ENCODE assay signal across 1 cellular context in the genomic region with DNA sequence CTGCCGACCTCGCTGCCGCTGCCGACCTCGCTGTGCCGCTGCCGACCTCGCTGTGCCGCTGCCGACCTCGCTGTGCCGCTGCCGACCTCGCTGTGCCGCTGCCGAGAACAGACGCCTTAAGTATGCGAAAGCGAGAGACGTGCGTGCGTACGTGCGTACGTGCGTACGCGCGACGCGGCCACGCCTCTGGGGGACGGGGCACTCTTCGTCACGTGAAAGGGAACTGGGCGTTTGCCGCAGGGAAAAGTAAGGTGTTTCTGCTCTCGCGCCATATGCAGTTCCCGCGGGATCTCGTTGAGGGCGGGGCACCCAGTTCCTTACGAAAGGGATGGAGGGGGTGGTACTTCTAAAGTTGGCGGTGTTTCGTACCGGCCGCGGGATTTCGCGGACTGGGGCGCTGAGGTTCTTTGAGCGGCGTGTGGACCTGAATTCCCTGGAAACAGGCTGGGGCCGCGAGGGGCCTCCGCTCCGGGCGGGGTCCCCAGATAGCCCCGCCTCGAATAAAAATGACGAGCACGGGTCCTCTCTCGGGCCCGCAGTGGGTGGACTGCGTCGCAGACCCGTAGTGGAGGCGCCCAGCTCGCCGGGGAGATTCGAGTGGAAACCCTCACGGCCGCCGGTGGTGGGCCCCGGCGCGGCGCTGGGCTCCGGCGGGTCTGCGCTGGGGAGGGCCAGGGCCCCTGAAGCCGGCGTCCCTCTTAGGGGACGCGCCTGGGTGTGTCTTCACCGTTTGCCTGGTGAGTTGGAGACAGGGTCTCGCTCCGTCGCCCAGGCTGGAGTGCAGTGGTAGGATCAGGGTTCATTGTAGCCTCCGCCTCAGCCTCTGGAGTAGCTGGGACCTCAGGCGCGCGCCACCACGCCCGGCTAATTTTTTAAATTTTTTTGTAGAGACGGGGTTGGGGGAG.
A peak's percentile ranks its signal among the peaks of the same experiment; 100 is the strongest.
TF ChIP-seq lines count a peak whose summit lies in the region.

TSS of gene EIF4A3 (minus strand) at position 94 of the 905 bp plus-strand sequence. CDS start 167 bp downstream, outside the sequence.

TF ChIP-seq in HEK293, 187 proteins besides CTCF, POLR2A, EP300 and RAD21 (continued from another document and continues in another):
- TF ChIP-seq, protein P1, sequence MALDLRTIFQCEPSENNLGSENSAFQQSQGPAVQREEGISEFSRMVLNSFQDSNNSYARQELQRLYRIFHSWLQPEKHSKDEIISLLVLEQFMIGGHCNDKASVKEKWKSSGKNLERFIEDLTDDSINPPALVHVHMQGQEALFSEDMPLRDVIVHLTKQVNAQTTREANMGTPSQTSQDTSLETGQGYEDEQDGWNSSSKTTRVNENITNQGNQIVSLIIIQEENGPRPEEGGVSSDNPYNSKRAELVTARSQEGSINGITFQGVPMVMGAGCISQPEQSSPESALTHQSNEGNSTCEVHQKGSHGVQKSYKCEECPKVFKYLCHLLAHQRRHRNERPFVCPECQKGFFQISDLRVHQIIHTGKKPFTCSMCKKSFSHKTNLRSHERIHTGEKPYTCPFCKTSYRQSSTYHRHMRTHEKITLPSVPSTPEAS (tag by site-specific recombination; IDR thresholded peaks at IDR 0.05), result no peak
- no peak for TF ChIP-seq ZNF830 (tag by site-specific recombination; IDR thresholded peaks at IDR 0.05; ENCODE audit: low read depth)
- TF ChIP-seq ZNF473 (tag by site-specific recombination; IDR thresholded peaks at IDR 0.05), result no peak
- TF ChIP-seq, protein P2, sequence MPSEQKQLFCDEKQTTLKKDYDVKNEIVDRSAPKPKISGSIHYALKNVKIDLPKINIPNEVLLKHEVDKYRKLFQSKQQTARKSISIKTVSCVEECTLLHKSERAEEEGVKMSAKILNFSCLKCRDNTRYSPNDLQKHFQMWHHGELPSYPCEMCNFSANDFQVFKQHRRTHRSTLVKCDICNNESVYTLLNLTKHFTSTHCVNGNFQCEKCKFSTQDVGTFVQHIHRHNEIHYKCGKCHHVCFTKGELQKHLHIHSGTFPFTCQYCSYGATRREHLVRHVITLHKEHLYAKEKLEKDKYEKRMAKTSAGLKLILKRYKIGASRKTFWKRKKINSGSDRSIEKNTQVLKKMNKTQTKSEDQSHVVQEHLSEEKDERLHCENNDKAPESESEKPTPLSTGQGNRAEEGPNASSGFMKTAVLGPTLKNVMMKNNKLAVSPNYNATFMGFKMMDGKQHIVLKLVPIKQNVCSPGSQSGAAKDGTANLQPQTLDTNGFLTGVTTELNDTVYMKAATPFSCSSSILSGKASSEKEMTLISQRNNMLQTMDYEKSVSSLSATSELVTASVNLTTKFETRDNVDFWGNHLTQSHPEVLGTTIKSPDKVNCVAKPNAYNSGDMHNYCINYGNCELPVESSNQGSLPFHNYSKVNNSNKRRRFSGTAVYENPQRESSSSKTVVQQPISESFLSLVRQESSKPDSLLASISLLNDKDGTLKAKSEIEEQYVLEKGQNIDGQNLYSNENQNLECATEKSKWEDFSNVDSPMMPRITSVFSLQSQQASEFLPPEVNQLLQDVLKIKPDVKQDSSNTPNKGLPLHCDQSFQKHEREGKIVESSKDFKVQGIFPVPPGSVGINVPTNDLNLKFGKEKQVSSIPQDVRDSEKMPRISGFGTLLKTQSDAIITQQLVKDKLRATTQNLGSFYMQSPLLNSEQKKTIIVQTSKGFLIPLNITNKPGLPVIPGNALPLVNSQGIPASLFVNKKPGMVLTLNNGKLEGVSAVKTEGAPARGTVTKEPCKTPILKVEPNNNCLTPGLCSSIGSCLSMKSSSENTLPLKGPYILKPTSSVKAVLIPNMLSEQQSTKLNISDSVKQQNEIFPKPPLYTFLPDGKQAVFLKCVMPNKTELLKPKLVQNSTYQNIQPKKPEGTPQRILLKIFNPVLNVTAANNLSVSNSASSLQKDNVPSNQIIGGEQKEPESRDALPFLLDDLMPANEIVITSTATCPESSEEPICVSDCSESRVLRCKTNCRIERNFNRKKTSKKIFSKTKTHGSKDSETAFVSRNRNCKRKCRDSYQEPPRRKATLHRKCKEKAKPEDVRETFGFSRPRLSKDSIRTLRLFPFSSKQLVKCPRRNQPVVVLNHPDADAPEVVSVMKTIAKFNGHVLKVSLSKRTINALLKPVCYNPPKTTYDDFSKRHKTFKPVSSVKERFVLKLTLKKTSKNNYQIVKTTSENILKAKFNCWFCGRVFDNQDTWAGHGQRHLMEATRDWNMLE (tag by site-specific recombination; conservative IDR thresholded peaks at IDR 0.05; ENCODE audit: low read depth), result 0 out of 2 replicates have a peak, but pooled peaks have one; percentile 39
- TF ChIP-seq ZNF211 (tag by site-specific recombination; IDR thresholded peaks at IDR 0.05; ENCODE audit: low read depth), result no peak
- TF ChIP-seq, protein P3, sequence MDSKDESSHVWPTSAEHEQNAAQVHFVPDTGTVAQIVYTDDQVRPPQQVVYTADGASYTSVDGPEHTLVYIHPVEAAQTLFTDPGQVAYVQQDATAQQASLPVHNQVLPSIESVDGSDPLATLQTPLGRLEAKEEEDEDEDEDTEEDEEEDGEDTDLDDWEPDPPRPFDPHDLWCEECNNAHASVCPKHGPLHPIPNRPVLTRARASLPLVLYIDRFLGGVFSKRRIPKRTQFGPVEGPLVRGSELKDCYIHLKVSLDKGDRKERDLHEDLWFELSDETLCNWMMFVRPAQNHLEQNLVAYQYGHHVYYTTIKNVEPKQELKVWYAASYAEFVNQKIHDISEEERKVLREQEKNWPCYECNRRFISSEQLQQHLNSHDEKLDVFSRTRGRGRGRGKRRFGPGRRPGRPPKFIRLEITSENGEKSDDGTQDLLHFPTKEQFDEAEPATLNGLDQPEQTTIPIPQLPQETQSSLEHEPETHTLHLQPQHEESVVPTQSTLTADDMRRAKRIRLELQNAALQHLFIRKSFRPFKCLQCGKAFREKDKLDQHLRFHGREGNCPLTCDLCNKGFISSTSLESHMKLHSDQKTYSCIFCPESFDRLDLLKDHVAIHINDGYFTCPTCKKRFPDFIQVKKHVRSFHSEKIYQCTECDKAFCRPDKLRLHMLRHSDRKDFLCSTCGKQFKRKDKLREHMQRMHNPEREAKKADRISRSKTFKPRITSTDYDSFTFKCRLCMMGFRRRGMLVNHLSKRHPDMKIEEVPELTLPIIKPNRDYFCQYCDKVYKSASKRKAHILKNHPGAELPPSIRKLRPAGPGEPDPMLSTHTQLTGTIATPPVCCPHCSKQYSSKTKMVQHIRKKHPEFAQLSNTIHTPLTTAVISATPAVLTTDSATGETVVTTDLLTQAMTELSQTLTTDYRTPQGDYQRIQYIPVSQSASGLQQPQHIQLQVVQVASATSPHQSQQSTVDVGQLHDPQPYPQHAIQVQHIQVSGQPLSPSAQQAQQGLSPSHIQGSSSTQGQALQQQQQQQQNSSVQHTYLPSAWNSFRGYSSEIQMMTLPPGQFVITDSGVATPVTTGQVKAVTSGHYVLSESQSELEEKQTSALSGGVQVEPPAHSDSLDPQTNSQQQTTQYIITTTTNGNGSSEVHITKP (tag by site-specific recombination; IDR thresholded peaks at IDR 0.05), result peak; percentile 74
- TF ChIP-seq ZNF19 (tag by site-specific recombination; IDR thresholded peaks at IDR 0.05; ENCODE audit: low read depth), result no peak
- TF ChIP-seq HOXC10 (CRISPR knock-in tag; IDR thresholded peaks at IDR 0.05), result 0 out of 2 replicates have a peak, but pooled peaks have one; percentile 36
- no peak for TF ChIP-seq ZBTB1 (tag by site-specific recombination; IDR thresholded peaks at IDR 0.05)
- peak; percentile 94 for TF ChIP-seq KLF10 (tag by site-specific recombination; IDR thresholded peaks at IDR 0.05)
- TF ChIP-seq ZNF121 (tag by site-specific recombination; IDR thresholded peaks at IDR 0.05), result peak; percentile 67; the same call in 1 of the 2 replicates
- TF ChIP-seq ZNF610 (tag by site-specific recombination; IDR thresholded peaks at IDR 0.05; ENCODE audit: borderline replicate concordance), result 0 out of 2 replicates have a peak, but pooled peaks have one; percentile 21
- TF ChIP-seq IKZF3 (tag by site-specific recombination; IDR thresholded peaks at IDR 0.05), result no peak
- TF ChIP-seq ZNF16 (tag by site-specific recombination; IDR thresholded peaks at IDR 0.05; ENCODE audit: low read depth), result no peak
- peak; percentile 82; the same call in 1 of the 2 replicates for TF ChIP-seq ZBTB20 (tag by site-specific recombination; IDR thresholded peaks at IDR 0.05)
- no peak for TF ChIP-seq ZNF223 (tag by site-specific recombination; IDR thresholded peaks at IDR 0.05)
- TF ChIP-seq, protein P4, sequence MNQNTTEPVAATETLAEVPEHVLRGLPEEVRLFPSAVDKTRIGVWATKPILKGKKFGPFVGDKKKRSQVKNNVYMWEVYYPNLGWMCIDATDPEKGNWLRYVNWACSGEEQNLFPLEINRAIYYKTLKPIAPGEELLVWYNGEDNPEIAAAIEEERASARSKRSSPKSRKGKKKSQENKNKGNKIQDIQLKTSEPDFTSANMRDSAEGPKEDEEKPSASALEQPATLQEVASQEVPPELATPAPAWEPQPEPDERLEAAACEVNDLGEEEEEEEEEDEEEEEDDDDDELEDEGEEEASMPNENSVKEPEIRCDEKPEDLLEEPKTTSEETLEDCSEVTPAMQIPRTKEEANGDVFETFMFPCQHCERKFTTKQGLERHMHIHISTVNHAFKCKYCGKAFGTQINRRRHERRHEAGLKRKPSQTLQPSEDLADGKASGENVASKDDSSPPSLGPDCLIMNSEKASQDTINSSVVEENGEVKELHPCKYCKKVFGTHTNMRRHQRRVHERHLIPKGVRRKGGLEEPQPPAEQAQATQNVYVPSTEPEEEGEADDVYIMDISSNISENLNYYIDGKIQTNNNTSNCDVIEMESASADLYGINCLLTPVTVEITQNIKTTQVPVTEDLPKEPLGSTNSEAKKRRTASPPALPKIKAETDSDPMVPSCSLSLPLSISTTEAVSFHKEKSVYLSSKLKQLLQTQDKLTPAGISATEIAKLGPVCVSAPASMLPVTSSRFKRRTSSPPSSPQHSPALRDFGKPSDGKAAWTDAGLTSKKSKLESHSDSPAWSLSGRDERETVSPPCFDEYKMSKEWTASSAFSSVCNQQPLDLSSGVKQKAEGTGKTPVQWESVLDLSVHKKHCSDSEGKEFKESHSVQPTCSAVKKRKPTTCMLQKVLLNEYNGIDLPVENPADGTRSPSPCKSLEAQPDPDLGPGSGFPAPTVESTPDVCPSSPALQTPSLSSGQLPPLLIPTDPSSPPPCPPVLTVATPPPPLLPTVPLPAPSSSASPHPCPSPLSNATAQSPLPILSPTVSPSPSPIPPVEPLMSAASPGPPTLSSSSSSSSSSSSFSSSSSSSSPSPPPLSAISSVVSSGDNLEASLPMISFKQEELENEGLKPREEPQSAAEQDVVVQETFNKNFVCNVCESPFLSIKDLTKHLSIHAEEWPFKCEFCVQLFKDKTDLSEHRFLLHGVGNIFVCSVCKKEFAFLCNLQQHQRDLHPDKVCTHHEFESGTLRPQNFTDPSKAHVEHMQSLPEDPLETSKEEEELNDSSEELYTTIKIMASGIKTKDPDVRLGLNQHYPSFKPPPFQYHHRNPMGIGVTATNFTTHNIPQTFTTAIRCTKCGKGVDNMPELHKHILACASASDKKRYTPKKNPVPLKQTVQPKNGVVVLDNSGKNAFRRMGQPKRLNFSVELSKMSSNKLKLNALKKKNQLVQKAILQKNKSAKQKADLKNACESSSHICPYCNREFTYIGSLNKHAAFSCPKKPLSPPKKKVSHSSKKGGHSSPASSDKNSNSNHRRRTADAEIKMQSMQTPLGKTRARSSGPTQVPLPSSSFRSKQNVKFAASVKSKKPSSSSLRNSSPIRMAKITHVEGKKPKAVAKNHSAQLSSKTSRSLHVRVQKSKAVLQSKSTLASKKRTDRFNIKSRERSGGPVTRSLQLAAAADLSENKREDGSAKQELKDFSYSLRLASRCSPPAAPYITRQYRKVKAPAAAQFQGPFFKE (tag by site-specific recombination; IDR thresholded peaks at IDR 0.05; ENCODE audit: borderline replicate concordance), result no peak
- TF ChIP-seq ZNF843 (tag by site-specific recombination; IDR thresholded peaks at IDR 0.05), result 0 out of 2 replicates have a peak, but pooled peaks have one; percentile 54
- no peak for TF ChIP-seq BCL11B (tag by site-specific recombination; IDR thresholded peaks at IDR 0.05; ENCODE audit: low read depth)
- TF ChIP-seq, protein P5, sequence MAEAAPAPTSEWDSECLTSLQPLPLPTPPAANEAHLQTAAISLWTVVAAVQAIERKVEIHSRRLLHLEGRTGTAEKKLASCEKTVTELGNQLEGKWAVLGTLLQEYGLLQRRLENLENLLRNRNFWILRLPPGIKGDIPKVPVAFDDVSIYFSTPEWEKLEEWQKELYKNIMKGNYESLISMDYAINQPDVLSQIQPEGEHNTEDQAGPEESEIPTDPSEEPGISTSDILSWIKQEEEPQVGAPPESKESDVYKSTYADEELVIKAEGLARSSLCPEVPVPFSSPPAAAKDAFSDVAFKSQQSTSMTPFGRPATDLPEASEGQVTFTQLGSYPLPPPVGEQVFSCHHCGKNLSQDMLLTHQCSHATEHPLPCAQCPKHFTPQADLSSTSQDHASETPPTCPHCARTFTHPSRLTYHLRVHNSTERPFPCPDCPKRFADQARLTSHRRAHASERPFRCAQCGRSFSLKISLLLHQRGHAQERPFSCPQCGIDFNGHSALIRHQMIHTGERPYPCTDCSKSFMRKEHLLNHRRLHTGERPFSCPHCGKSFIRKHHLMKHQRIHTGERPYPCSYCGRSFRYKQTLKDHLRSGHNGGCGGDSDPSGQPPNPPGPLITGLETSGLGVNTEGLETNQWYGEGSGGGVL (tag by site-specific recombination; IDR thresholded peaks at IDR 0.05), result peak; percentile 16; the same call in 1 of the 2 replicates
- no peak for TF ChIP-seq ZNF302 (tag by site-specific recombination; IDR thresholded peaks at IDR 0.05; ENCODE audit: low read depth)
- no peak for TF ChIP-seq ZNF239 (tag by site-specific recombination; IDR thresholded peaks at IDR 0.05)
- TF ChIP-seq GLIS2 (tag by site-specific recombination; IDR thresholded peaks at IDR 0.05), result peak; percentile 44; the same call in 1 of the 2 replicates
- TF ChIP-seq SP3 (tag by site-specific recombination; IDR thresholded peaks at IDR 0.05), result peak; percentile 99
- TF ChIP-seq ZNF202 (tag by site-specific recombination; IDR thresholded peaks at IDR 0.05; ENCODE audit: borderline replicate concordance), result no peak
- TF ChIP-seq ZNF548 (tag by site-specific recombination; IDR thresholded peaks at IDR 0.05), result no peak
- TF ChIP-seq ZNF544 (tag by site-specific recombination; IDR thresholded peaks at IDR 0.05), result no peak
- no peak for TF ChIP-seq ZNF354C (tag by site-specific recombination; IDR thresholded peaks at IDR 0.05; ENCODE audit: borderline replicate concordance, low read depth)
- no peak for TF ChIP-seq ZNF701 (tag by site-specific recombination; IDR thresholded peaks at IDR 0.05)
- TF ChIP-seq FEZF1 (tag by site-specific recombination; IDR thresholded peaks at IDR 0.05), result no peak
- peak; percentile 86 for TF ChIP-seq ZNF501 (tag by site-specific recombination; IDR thresholded peaks at IDR 0.05)
- no peak for TF ChIP-seq ZNF654 (tag by site-specific recombination; IDR thresholded peaks at IDR 0.05; ENCODE audit: low read depth)
- peak; percentile 92 for TF ChIP-seq KLF1 (tag by site-specific recombination; IDR thresholded peaks at IDR 0.05)
- TF ChIP-seq ZNF488 (tag by site-specific recombination; IDR thresholded peaks at IDR 0.05), result no peak
- TF ChIP-seq ZNF76 (tag by site-specific recombination; IDR thresholded peaks at IDR 0.05; ENCODE audit: borderline replicate concordance, low read depth), result peak; percentile 18; the same call in 1 of the 2 replicates
- no peak for TF ChIP-seq ZNF530 (tag by site-specific recombination; IDR thresholded peaks at IDR 0.05; ENCODE audit: low read depth)
- TF ChIP-seq ZNF768 (tag by site-specific recombination; IDR thresholded peaks at IDR 0.05), result peak; percentile 98
- TF ChIP-seq ZNF2 (tag by site-specific recombination; IDR thresholded peaks at IDR 0.05), result no peak
- TF ChIP-seq ZSCAN23 (tag by site-specific recombination; IDR thresholded peaks at IDR 0.05), result peak; percentile 27; the same call in 1 of the 2 replicates
